9 cellular contexts compared by ENCODE assay signal in genomic region chr3:143307613-143308183, GRCh38.
DNase-seq lines count a peak whose midpoint lies in the region; ATAC-seq and TF ChIP-seq lines count a peak whose summit lies in the region.
"Had no signal": no experiment of that assay in that cellular context is flagged by ENCODE, and none has a peak within 500 bp of the region (broad histone marks: within the 10 kb centered on the region; RNA-seq: fewer than 3 reads in every experiment).

No MANE protein-coding gene starts in this region.

- H3K4me1 ChIP-seq in DND-41 (ENCODE audit: insufficient read depth, low read length) (peaks cover 23% of the 10 kb centered on the region), left lung (peaks cover 1 to 3% of the 10 kb centered on the region in 2 donors)

- H3K4me3 ChIP-seq in DND-41 (ENCODE audit: low read depth in 1 of 2, low read length in 2 of 2), result no peak overlapping the region
- no peak overlapping the region for H3K4me3 ChIP-seq in left lung

- no peaks in the 10 kb centered on the region for H3K9me3 Mint-ChIP-seq in activated naive CD8-positive, alpha-beta T cell treated with anti-CD3 and anti-CD28 coated beads, Interleukin-2, amount 50 U/mL, for 24 hours

- no peaks in the 10 kb centered on the region for H3K9me3 ChIP-seq in DND-41 (ENCODE audit: insufficient read depth, low read length, severe bottlenecking)
- no peaks in the 10 kb centered on the region for H3K9me3 ChIP-seq in left lung

- H3K27me3 Mint-ChIP-seq in activated naive CD8-positive, alpha-beta T cell treated with anti-CD3 and anti-CD28 coated beads, Interleukin-2, amount 50 U/mL, for 24 hours, result no peaks in the 10 kb centered on the region

- H3K4me2 ChIP-seq in DND-41 (ENCODE audit: insufficient read depth, low read length), result no peak overlapping the region

- H3K4me1 Mint-ChIP-seq in activated naive CD8-positive, alpha-beta T cell treated with anti-CD3 and anti-CD28 coated beads, Interleukin-2, amount 50 U/mL, for 24 hours, result peaks cover 9% of the 10 kb centered on the region

- ATAC-seq in DND-41 (ENCODE audit: insufficient read depth, low read depth) (peak; percentile 39; the same call in 2 of the 3 replicates), HG02642 (IDR thresholded peaks at IDR 0.05; ENCODE audit: poor library complexity, unreplicated experiment) (peak; percentile 71), left lung (peak; percentile 63)
- peak; percentile 69 for ATAC-seq in activated naive CD8-positive, alpha-beta T cell treated with anti-CD3 and anti-CD28 coated beads, Interleukin-2, amount 50 U/mL, for 24 hours

- H3K9ac ChIP-seq in DND-41 (ENCODE audit: low read depth, low read length), result no peak overlapping the region

- no peak overlapping the region for H3K27ac Mint-ChIP-seq in activated naive CD8-positive, alpha-beta T cell treated with anti-CD3 and anti-CD28 coated beads, Interleukin-2, amount 50 U/mL, for 24 hours

- intact Hi-C loops in left lung (cut with DNase I), result no loop called here

- H3K36me3 ChIP-seq in DND-41 (ENCODE audit: insufficient read depth, low read length), result no peaks in the 10 kb centered on the region
- H3K36me3 ChIP-seq in left lung, result no peaks in the 10 kb centered on the region

- no peaks in the 10 kb centered on the region for H3K79me2 ChIP-seq in DND-41 (ENCODE audit: insufficient read depth, low read length)

- H3K36me3 Mint-ChIP-seq in activated naive CD8-positive, alpha-beta T cell treated with anti-CD3 and anti-CD28 coated beads, Interleukin-2, amount 50 U/mL, for 24 hours (ENCODE audit: low read depth), result no peaks in the 10 kb centered on the region

- DNase-seq in DND-41, result no peak
- no peak for DNase-seq in activated naive CD8-positive, alpha-beta T cell treated with anti-CD3 and anti-CD28 coated beads, Interleukin-2, amount 50 U/mL, for 24 hours
- DNase-seq in left lung, result no peak
- no peak for DNase-seq in amygdala (lab: John Stamatoyannopoulos, UW)
- DNase-seq in stimulated activated CD4-positive, alpha-beta T cell treated with anti-CD3 and anti-CD28 coated beads, Interleukin-2, amount 100 ng/mL, for 48 hours, result no peak
- no peak for DNase-seq in DMS153 treated with DMSO at 0.1 percent for 48 hours (lab: John Stamatoyannopoulos, UW; ENCODE audit: unreplicated experiment)
- no peak for DNase-seq in NCI-H82 treated with DMSO at 0.1 percent for 48 hours (lab: John Stamatoyannopoulos, UW; ENCODE audit: unreplicated experiment)
- DNase-seq: NCI-H1105 had no signal

- H4K20me1 ChIP-seq in DND-41 (ENCODE audit: insufficient read depth, low read length), result no peaks in the 10 kb centered on the region

- H3K27me3 ChIP-seq in DND-41 (ENCODE audit: insufficient read depth, low read length, poor library complexity) (no peaks in the 10 kb centered on the region), left lung (no peaks in the 10 kb centered on the region)

- H2AFZ ChIP-seq in DND-41 (ENCODE audit: low read depth, low read length), result no peak overlapping the region

- H3K27ac ChIP-seq in DND-41 (ENCODE audit: low read length) (peak overlapping the region; percentile 24), left lung (no peak overlapping the region)

- no peak overlapping the region for H3K4me3 Mint-ChIP-seq in activated naive CD8-positive, alpha-beta T cell treated with anti-CD3 and anti-CD28 coated beads, Interleukin-2, amount 50 U/mL, for 24 hours

- no peak for TF ChIP-seq CTCF in DND-41 (IDR thresholded peaks at IDR 0.05; ENCODE audit: borderline replicate concordance, extremely low read depth, low read length, poor library complexity, severe bottlenecking)
- no peak for TF ChIP-seq CTCF in left lung (IDR thresholded peaks at IDR 0.05)
